In the genomic region with DNA sequence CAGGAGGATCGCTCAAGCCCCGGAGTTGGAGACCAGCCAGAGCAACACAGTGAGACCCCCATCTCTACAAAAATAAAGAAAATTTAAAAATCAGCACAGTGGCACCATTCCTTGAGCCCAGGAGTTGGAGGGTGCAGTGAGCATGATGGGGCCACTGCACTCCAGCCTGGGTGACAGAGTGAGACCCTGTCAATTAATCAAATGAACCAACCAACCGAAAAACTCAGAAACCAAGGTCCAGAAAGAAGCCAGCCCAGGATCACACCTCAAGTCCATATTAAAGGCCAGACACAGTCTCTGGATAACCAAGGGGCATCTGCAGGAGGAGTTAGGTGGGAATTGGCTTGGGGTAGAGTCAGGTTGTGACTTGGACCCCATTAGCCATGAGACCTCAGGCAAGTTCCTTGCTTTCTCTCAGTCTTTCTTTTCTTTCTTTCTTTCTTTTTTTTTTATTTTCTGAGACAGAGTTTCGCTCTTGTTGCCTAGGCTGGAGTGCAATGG, we compare ENCODE assay signal across 8 cellular contexts. TPM values are rescaled to one million over a fixed set of nuclear protein-coding genes. Genes with fewer than 3 reads are reported as not detected.
A peak's percentile ranks its signal among the peaks of the same experiment; 100 is the strongest.
DNase-seq lines count a peak whose midpoint lies in the region; ATAC-seq lines count a peak whose summit lies in the region.

No MANE protein-coding gene starts in this region.

- no peak for ATAC-seq in natural killer cell treated with Interleukin-12 subunit alpha and Interleukin-12 subunit beta and Interleukin-15 and Interleukin-18, amount 100 ng/mL, for 72 hours
- ATAC-seq in GM18858 (IDR thresholded peaks at IDR 0.05; ENCODE audit: unreplicated experiment) (no peak), GM21737 (IDR thresholded peaks at IDR 0.05; ENCODE audit: unreplicated experiment) (no peak)

- peak overlapping the region; percentile 87 to 95 for H3K27ac Mint-ChIP-seq in natural killer cell treated with Interleukin-12 subunit alpha and Interleukin-12 subunit beta and Interleukin-15 and Interleukin-18, amount 100 ng/mL, for 72 hours

- peak overlapping the region; percentile 86 for H3K4me3 ChIP-seq in BLaER1
- peak overlapping the region; percentile 80 for H3K4me3 ChIP-seq in effector memory CD4-positive, alpha-beta T cell (ENCODE audit: insufficient read depth, low read depth, low read length, poor library complexity, severe bottlenecking)

- H3K36me3 Mint-ChIP-seq in natural killer cell treated with Interleukin-12 subunit alpha and Interleukin-12 subunit beta and Interleukin-15 and Interleukin-18, amount 100 ng/mL, for 72 hours, result no peaks in the 10 kb centered on the region

- H3K36me3 ChIP-seq in BLaER1, result peaks cover 5% of the 10 kb centered on the region
- H3K36me3 ChIP-seq in effector memory CD4-positive, alpha-beta T cell (ENCODE audit: control insufficient read depth, insufficient read depth, low read length), result no peaks in the 10 kb centered on the region

- H3K4me3 Mint-ChIP-seq in natural killer cell treated with Interleukin-12 subunit alpha and Interleukin-12 subunit beta and Interleukin-15 and Interleukin-18, amount 100 ng/mL, for 72 hours, result peak overlapping the region; percentile 89

- H3K4me1 Mint-ChIP-seq in natural killer cell treated with Interleukin-12 subunit alpha and Interleukin-12 subunit beta and Interleukin-15 and Interleukin-18, amount 100 ng/mL, for 72 hours (ENCODE audit: low read depth in 2 of 2), result peaks cover 16 to 21% of the 10 kb centered on the region in 2 donors

- H3K27me3 Mint-ChIP-seq in natural killer cell treated with Interleukin-12 subunit alpha and Interleukin-12 subunit beta and Interleukin-15 and Interleukin-18, amount 100 ng/mL, for 72 hours, result no peaks in the 10 kb centered on the region

- peak overlapping the region; percentile 89 for H3K27ac ChIP-seq in BLaER1
- H3K27ac ChIP-seq in effector memory CD4-positive, alpha-beta T cell (ENCODE audit: insufficient read depth, low read length, poor library complexity, severe bottlenecking), result peak overlapping the region; percentile 68

- DNase-seq in NCI-H69 (lab: John Stamatoyannopoulos, UW) (peak; percentile 45), HuH-7.5 (ENCODE audit: low spot score) (no peak)
- no peak for DNase-seq in effector memory CD4-positive, alpha-beta T cell
- no peak for DNase-seq in natural killer cell treated with Interleukin-12 subunit alpha and Interleukin-12 subunit beta and Interleukin-15 and Interleukin-18, amount 100 ng/mL, for 72 hours (ENCODE audit: low spot score)
- no peak for DNase-seq in stimulated activated CD4-positive, alpha-beta T cell treated with anti-CD3 and anti-CD28 coated beads, Interleukin-12 subunit alpha, Interleukin-12 subunit beta, amount 100 ng/mL, for 4 hours

- H4K20me1 ChIP-seq in BLaER1, result no peaks in the 10 kb centered on the region

- H3K9me3 Mint-ChIP-seq in natural killer cell treated with Interleukin-12 subunit alpha and Interleukin-12 subunit beta and Interleukin-15 and Interleukin-18, amount 100 ng/mL, for 72 hours, result no peaks in the 10 kb centered on the region

- peak overlapping the region; percentile 77 for H3K4me2 ChIP-seq in BLaER1

- no peaks in the 10 kb centered on the region for H3K9me3 ChIP-seq in BLaER1
- H3K9me3 ChIP-seq in effector memory CD4-positive, alpha-beta T cell (ENCODE audit: control insufficient read depth, low read length), result no peaks in the 10 kb centered on the region

- no peaks in the 10 kb centered on the region for H3K27me3 ChIP-seq in BLaER1
- no peaks in the 10 kb centered on the region for H3K27me3 ChIP-seq in effector memory CD4-positive, alpha-beta T cell (replicated peaks; ENCODE audit: control insufficient read depth, insufficient read depth, low read length, poor library complexity, severe bottlenecking)

- H3K9ac ChIP-seq in BLaER1, result peak overlapping the region; percentile 92

- H3K4me1 ChIP-seq in BLaER1, result peaks cover 26% of the 10 kb centered on the region
- H3K4me1 ChIP-seq in effector memory CD4-positive, alpha-beta T cell (ENCODE audit: control insufficient read depth, insufficient read depth, low read length, poor library complexity, severe bottlenecking), result peaks cover 14% of the 10 kb centered on the region

RNA-seq across cellular contexts. Expression of a gene that starts 2.4 kb away (rescaled TPM):
- total RNA-seq in natural killer cell treated with Interleukin-12 subunit alpha and Interleukin-12 subunit beta and Interleukin-15 and Interleukin-18, amount 100 ng/mL, for 72 hours, result 1 to 10 TPM in 1 of 2 donors, under 1 TPM in 1; 0.71 to 1.6 TPM

RNA-seq across cellular contexts. Expression of a gene that starts 6.8 kb away (rescaled TPM):
- 100 to 1,000 TPM in 1 of 2 donors, 10 to 100 TPM in 1; 83.4 to 126 TPM for total RNA-seq in natural killer cell treated with Interleukin-12 subunit alpha and Interleukin-12 subunit beta and Interleukin-15 and Interleukin-18, amount 100 ng/mL, for 72 hours

RNA-seq across cellular contexts. Expression of a gene that starts 11.7 kb away (rescaled TPM):
- total RNA-seq in natural killer cell treated with Interleukin-12 subunit alpha and Interleukin-12 subunit beta and Interleukin-15 and Interleukin-18, amount 100 ng/mL, for 72 hours, result 10 to 100 TPM; 66.8 to 68.4 TPM

RNA-seq across cellular contexts. Expression of a gene that starts 19.1 kb away (rescaled TPM):
- 10 to 100 TPM; 18.1 to 19.3 TPM for total RNA-seq in natural killer cell treated with Interleukin-12 subunit alpha and Interleukin-12 subunit beta and Interleukin-15 and Interleukin-18, amount 100 ng/mL, for 72 hours

RNA-seq across cellular contexts. Expression of a gene that starts 22.4 kb away (rescaled TPM):
- 10 to 100 TPM; 20.7 to 41.3 TPM for total RNA-seq in natural killer cell treated with Interleukin-12 subunit alpha and Interleukin-12 subunit beta and Interleukin-15 and Interleukin-18, amount 100 ng/mL, for 72 hours
